ENCODE assay signal across 8 cellular contexts in the genomic region with DNA sequence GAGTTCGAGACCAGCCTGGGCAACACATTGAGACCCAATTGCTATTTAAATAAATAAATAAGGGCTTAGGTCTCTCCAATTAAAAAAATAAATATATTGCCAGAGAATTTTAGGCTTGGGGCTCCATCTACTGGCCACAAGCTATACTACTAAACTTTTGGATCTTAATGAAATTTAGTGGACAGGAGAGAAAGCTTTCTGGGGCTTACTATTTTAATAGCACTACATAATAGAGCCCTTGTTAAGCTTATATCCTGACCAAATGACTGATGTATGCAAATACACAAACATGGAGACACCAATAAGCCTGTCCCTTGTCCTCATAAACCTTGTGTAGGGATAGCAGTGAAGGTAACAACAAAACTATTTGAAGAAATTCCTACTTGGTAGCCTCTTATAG. TPM values are rescaled to one million over a fixed set of nuclear protein-coding genes. Genes with fewer than 3 reads are reported as not detected.
DNase-seq lines count a peak whose midpoint lies in the region; ATAC-seq, FAIRE-seq and TF ChIP-seq lines count a peak whose summit lies in the region.

No MANE protein-coding gene starts in this region.

- ATAC-seq in HG02571 (IDR thresholded peaks at IDR 0.05; ENCODE audit: unreplicated experiment): no peak
- no peak for ATAC-seq in GM21786 (IDR thresholded peaks at IDR 0.05; ENCODE audit: unreplicated experiment)

- DNase-seq in ACHN (peak; percentile 38), GM12865 (ENCODE audit: low read depth) (peak; percentile 18), SK-N-SH (peak; percentile 43), globus pallidus (ENCODE audit: low spot score) (peak; percentile 16), mesenteric fat pad (ENCODE audit: low spot score) (no peak), RCC 7860 (ENCODE audit: low spot score) (no peak)

- peak; percentile 36 for TF ChIP-seq CTCF in GM12865 (IDR thresholded peaks at IDR 0.05; ENCODE audit: insufficient read depth, low read depth, low read length, missing control alignments)
- peak; percentile 79 for TF ChIP-seq CTCF in SK-N-SH (IDR thresholded peaks at IDR 0.05)

- no peaks in the 10 kb centered on the region for H3K27me3 ChIP-seq in SK-N-SH (ENCODE audit: insufficient read depth)

- POLR2A ChIA-PET in SK-N-SH (lab: Yijun Ruan, JAX): interaction anchor here (0.9 kb wide), 1 partner anchor 9 kb away, joined by 3 read pairs; no protein-coding TSS in a partner anchor

- 0 out of 2 replicates have a peak, but pooled peaks cover 7% of the 10 kb centered on the region for H3K79me2 ChIP-seq in SK-N-SH (ENCODE audit: insufficient read depth)

- no peaks in the 10 kb centered on the region for H3K9me3 ChIP-seq in SK-N-SH

- 0 out of 2 replicates have a peak, but pooled peaks cover 3% of the 10 kb centered on the region for H4K20me1 ChIP-seq in SK-N-SH (ENCODE audit: insufficient read depth)

- in situ Hi-C loops in ACHN (cut with HindIII; ENCODE audit: low pct_ligation_motif_present, low pct_unique_long_range_greater_than_20kb, low sequenced_read_pairs): no loop called here

- TF ChIP-seq RAD21 in SK-N-SH (IDR thresholded peaks at IDR 0.05; ENCODE audit: low read length): peak; percentile 64

- H3K9me2 ChIP-seq in SK-N-SH: no peaks in the 10 kb centered on the region

- no peak overlapping the region for H2AFZ ChIP-seq in SK-N-SH (ENCODE audit: low read depth)

- CTCF ChIA-PET in SK-N-SH (lab: Yijun Ruan, JAX): interaction anchor here (0.6 to 2.9 kb wide), 28 partner anchors 10 to 176 kb away, joined by 3 to 18 read pairs (median 4); a partner anchor contains a TSS

- FAIRE-seq in RCC 7860 (lab: Jason Lieb, UNC): no peak

- 100% methylated on average over 1 of the region's 1 CpG for WGBS in SK-N-SH (ENCODE audit: low lambda C conversion rate)

- H3K4me2 ChIP-seq in SK-N-SH: no peak overlapping the region

- H3K36me3 ChIP-seq in SK-N-SH (replicated peaks in 1 of 2; ENCODE audit: control insufficient read depth in 1 of 2, insufficient read depth in 2 of 2, low read length in 1 of 2): peaks cover 73 to 92% of the 10 kb centered on the region in 2 experiments

- H3F3A ChIP-seq in SK-N-SH (replicated peaks; ENCODE audit: insufficient read depth): peaks cover 11% of the 10 kb centered on the region

- no peak overlapping the region for H3K9ac ChIP-seq in SK-N-SH

- H3K4me1 ChIP-seq in SK-N-SH (ENCODE audit: control insufficient read depth in 1 of 2, insufficient read depth in 2 of 2, low read depth in 1 of 2, low read length in 1 of 2): no peaks in the 10 kb centered on the region

- no peak for TF ChIP-seq EP300 in SK-N-SH (IDR thresholded peaks at IDR 0.05; ENCODE audit: borderline replicate concordance in 1 of 2, low read depth in 1 of 2, low read length in 1 of 2)

- H3K27ac ChIP-seq in SK-N-SH (ENCODE audit: low read depth in 2 of 2, low read length in 1 of 2): 0 out of 4 replicates have a peak overlapping the region, but pooled peaks of 1 of the 2 experiments have one; percentile 16

- H3K4me3 ChIP-seq in GM12865 (ENCODE audit: low read depth, low read length) (no peak overlapping the region), SK-N-SH (ENCODE audit: low read depth in 2 of 2, low read length in 1 of 2) (no peak overlapping the region)

TF ChIP-seq in SK-N-SH, 30 proteins besides CTCF, POLR2A, EP300 and RAD21:
- TF ChIP-seq CHD2 (IDR thresholded peaks at IDR 0.05; ENCODE audit: low read length, partially characterized antibody) (no peak), SMC3 (IDR thresholded peaks at IDR 0.05; ENCODE audit: low read depth, low read length) (no peak), GATA2 (CRISPR knock-in tag; IDR thresholded peaks at IDR 0.05) (no peak), GABPA (IDR thresholded peaks at IDR 0.05; ENCODE audit: low read depth) (no peak), MXI1 (IDR thresholded peaks at IDR 0.05; ENCODE audit: low read depth, low read length) (no peak), SIN3A (IDR thresholded peaks at IDR 0.05; ENCODE audit: borderline replicate concordance, low read depth, low read length) (no peak), FOXM1 (IDR thresholded peaks at IDR 0.05; ENCODE audit: low read depth) (no peak), ELF1 (IDR thresholded peaks at IDR 0.05) (no peak), POLR2AphosphoS5 (IDR thresholded peaks at IDR 0.05; ENCODE audit: low read depth, low read length) (no peak), YY1 (IDR thresholded peaks at IDR 0.05; ENCODE audit: low read depth) (no peak), RXRA (IDR thresholded peaks at IDR 0.05; ENCODE audit: borderline replicate concordance, low read depth) (no peak), RCOR1 (IDR thresholded peaks at IDR 0.05; ENCODE audit: low read length) (no peak), TCF12 (IDR thresholded peaks at IDR 0.05) (no peak), NFIC (IDR thresholded peaks at IDR 0.05; ENCODE audit: borderline replicate concordance) (no peak), FOXJ3 (CRISPR knock-in tag; IDR thresholded peaks at IDR 0.05) (no peak), EZH2phosphoT487 (IDR thresholded peaks at IDR 0.05; ENCODE audit: borderline replicate concordance, low read depth) (no peak)
- TF ChIP-seq, protein P1, sequence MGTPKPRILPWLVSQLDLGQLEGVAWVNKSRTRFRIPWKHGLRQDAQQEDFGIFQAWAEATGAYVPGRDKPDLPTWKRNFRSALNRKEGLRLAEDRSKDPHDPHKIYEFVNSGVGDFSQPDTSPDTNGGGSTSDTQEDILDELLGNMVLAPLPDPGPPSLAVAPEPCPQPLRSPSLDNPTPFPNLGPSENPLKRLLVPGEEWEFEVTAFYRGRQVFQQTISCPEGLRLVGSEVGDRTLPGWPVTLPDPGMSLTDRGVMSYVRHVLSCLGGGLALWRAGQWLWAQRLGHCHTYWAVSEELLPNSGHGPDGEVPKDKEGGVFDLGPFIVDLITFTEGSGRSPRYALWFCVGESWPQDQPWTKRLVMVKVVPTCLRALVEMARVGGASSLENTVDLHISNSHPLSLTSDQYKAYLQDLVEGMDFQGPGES (IDR thresholded peaks at IDR 0.05; ENCODE audit: low read depth, low read length): no peak
- TF ChIP-seq, protein P2, sequence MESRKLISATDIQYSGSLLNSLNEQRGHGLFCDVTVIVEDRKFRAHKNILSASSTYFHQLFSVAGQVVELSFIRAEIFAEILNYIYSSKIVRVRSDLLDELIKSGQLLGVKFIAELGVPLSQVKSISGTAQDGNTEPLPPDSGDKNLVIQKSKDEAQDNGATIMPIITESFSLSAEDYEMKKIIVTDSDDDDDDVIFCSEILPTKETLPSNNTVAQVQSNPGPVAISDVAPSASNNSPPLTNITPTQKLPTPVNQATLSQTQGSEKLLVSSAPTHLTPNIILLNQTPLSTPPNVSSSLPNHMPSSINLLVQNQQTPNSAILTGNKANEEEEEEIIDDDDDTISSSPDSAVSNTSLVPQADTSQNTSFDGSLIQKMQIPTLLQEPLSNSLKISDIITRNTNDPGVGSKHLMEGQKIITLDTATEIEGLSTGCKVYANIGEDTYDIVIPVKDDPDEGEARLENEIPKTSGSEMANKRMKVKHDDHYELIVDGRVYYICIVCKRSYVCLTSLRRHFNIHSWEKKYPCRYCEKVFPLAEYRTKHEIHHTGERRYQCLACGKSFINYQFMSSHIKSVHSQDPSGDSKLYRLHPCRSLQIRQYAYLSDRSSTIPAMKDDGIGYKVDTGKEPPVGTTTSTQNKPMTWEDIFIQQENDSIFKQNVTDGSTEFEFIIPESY (IDR thresholded peaks at IDR 0.05; ENCODE audit: borderline replicate concordance, low read depth): no peak
- TF ChIP-seq, protein P3, sequence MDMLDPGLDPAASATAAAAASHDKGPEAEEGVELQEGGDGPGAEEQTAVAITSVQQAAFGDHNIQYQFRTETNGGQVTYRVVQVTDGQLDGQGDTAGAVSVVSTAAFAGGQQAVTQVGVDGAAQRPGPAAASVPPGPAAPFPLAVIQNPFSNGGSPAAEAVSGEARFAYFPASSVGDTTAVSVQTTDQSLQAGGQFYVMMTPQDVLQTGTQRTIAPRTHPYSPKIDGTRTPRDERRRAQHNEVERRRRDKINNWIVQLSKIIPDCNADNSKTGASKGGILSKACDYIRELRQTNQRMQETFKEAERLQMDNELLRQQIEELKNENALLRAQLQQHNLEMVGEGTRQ (IDR thresholded peaks at IDR 0.05; ENCODE audit: borderline replicate concordance, low read depth, low read length): no peak
- TF ChIP-seq, protein P4, sequence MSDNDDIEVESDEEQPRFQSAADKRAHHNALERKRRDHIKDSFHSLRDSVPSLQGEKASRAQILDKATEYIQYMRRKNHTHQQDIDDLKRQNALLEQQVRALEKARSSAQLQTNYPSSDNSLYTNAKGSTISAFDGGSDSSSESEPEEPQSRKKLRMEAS (IDR thresholded peaks at IDR 0.05; ENCODE audit: low read depth): no peak

RNA-seq across cellular contexts. Expression of a gene that starts 18.4 kb away (rescaled TPM):
- polyA plus RNA-seq in SK-N-SH (2012; rRNA removed): 295 and 359 TPM in 2 replicates
- polyA plus RNA-seq in SK-N-SH (2012; cell fraction: cytosol; rRNA removed): 291 and 349 TPM in 2 replicates
- polyA plus RNA-seq in SK-N-SH (2012; cell fraction: nucleus; rRNA removed): 201 and 250 TPM in 2 replicates
- 163 TPM for total RNA-seq in mesenteric fat pad

RNA-seq across cellular contexts. Expression of a gene that starts 18.7 kb away (rescaled TPM):
- polyA plus RNA-seq in SK-N-SH (2012; rRNA removed): 1.5 TPM in 2 replicates
- 1.1 and 1.7 TPM in 2 replicates for polyA plus RNA-seq in SK-N-SH (2012; cell fraction: cytosol; rRNA removed)
- polyA plus RNA-seq in SK-N-SH (2012; cell fraction: nucleus; rRNA removed): 1.0 and 1.2 TPM in 2 replicates
- 0.64 TPM for total RNA-seq in mesenteric fat pad

RNA-seq across cellular contexts. Expression of a gene that starts 20.6 kb away (rescaled TPM):
- not detected in 2 replicates for polyA plus RNA-seq in SK-N-SH (2012; rRNA removed)
- polyA plus RNA-seq in SK-N-SH (2012; cell fraction: cytosol; rRNA removed): not detected in 2 replicates
- polyA plus RNA-seq in SK-N-SH (2012; cell fraction: nucleus; rRNA removed): 0.08 and 0.18 TPM in 2 replicates
- not detected for total RNA-seq in mesenteric fat pad

RNA-seq across cellular contexts. Expression of a gene that starts 24.2 kb away (rescaled TPM):
- polyA plus RNA-seq in SK-N-SH (2012; rRNA removed): 40.5 and 41.7 TPM in 2 replicates
- 30.1 and 38.0 TPM in 2 replicates for polyA plus RNA-seq in SK-N-SH (2012; cell fraction: cytosol; rRNA removed)
- 37.3 and 39.1 TPM in 2 replicates for polyA plus RNA-seq in SK-N-SH (2012; cell fraction: nucleus; rRNA removed)
- total RNA-seq in mesenteric fat pad: 78.3 TPM

RNA-seq across cellular contexts. Expression of a gene that starts 35.5 kb away (rescaled TPM):
- polyA plus RNA-seq in SK-N-SH (2012; rRNA removed): 4.2 and 4.5 TPM in 2 replicates
- 1.7 and 2.8 TPM in 2 replicates for polyA plus RNA-seq in SK-N-SH (2012; cell fraction: cytosol; rRNA removed)
- polyA plus RNA-seq in SK-N-SH (2012; cell fraction: nucleus; rRNA removed): 9.6 and 12.8 TPM in 2 replicates
- total RNA-seq in mesenteric fat pad: 1.8 TPM

Comparison
In these comparisons a context has a peak if more than half of its experiments do, and no peak if none do; other contexts are left out.
1. DNase-seq: peak in ACHN (single experiment), GM12865 (single experiment), SK-N-SH (single experiment) and globus pallidus (single experiment); none in mesenteric fat pad (single experiment) and RCC 7860 (single experiment).